Comparison of ENCODE assay signal across 8 cellular contexts in genomic region chr2:131802351-131802836, GRCh38.
DNase-seq lines count a peak whose midpoint lies in the region; ATAC-seq, FAIRE-seq and TF ChIP-seq lines count a peak whose summit lies in the region.
"Not testable (repeated sequence)": the region's sequence is repeated elsewhere in the genome, so short reads cannot be mapped to it uniquely, and the experiment has no call there.

No MANE protein-coding gene starts in this region.

- H3K4me3 ChIP-seq in AG04450 (ENCODE audit: low read depth, low read length) (peak overlapping the region; percentile 53), GM12878 (peak overlapping the region; percentile 13; the same call in 1 of the 2 replicates)

- ATAC-seq in GM21367 (IDR thresholded peaks at IDR 0.05; ENCODE audit: unreplicated experiment): peak; percentile 58
- peak; percentile 78 for ATAC-seq in GM12878
- peak in 1 of 2 donors; percentile 53 for ATAC-seq in naive B cell (ENCODE audit: low read depth in 2 of 2)

- intact Hi-C loops in GM12878 (cut with micrococcal nuclease; ENCODE audit: unreplicated experiment): loop anchor here (2.0 kb wide), 2 partner anchors 390 to 1470 kb away; no protein-coding TSS in a partner anchor
- intact Hi-C loops in head of caudate nucleus (cut with DNase I): loop anchor here (10.0 kb wide), 1 partner anchor 118 kb away; no protein-coding TSS in a partner anchor

- not testable (repeated sequence) for H3K79me2 ChIP-seq in GM12878 (ENCODE audit: control insufficient read depth, insufficient read depth, low read length)

- not testable (repeated sequence) for H3K4me1 Mint-ChIP-seq in naive B cell

- peaks cover 6 to 12% (median 7%) of the 10 kb centered on the region in 3 donors for H3K27me3 Mint-ChIP-seq in naive B cell

- not testable (repeated sequence) for BruUV-seq in GM12878 (replicated peaks; lab: Mats Ljungman, UMichigan)

- not testable (repeated sequence) for H3K27ac ChIP-seq in AG04450 (ENCODE audit: low read depth, low read length); GM12878 (ENCODE audit: control insufficient read depth, insufficient read depth)

- peak overlapping the region; percentile 54; the same call in 1 of the 2 replicates for H3K4me2 ChIP-seq in GM12878 (ENCODE audit: control insufficient read depth, insufficient read depth)

- in situ Hi-C loops in GM12878 (cut with MboI): loop anchor here (10.0 to 25.0 kb wide), 2 partner anchors 128 to 1465 kb away; partner anchors contain the start of gene IMP4

- TF ChIP-seq EP300 in GM12878 (IDR thresholded peaks at IDR 0.05; ENCODE audit: borderline replicate concordance in 1 of 2, control insufficient read depth in 1 of 2, low read depth in 2 of 2, low read length in 2 of 2): not testable (repeated sequence)

- peak overlapping the region in 7 of 8 donors; percentile 52 to 84 (median 66) for H3K4me3 Mint-ChIP-seq in naive B cell

- H3K27me3 ChIP-seq in AG04450 (ENCODE audit: control insufficient read depth, insufficient read depth, low read length); GM12878 (replicated peaks in 1 of 2; ENCODE audit: control insufficient read depth in 2 of 2, insufficient read depth in 2 of 2, low read length in 1 of 2): not testable (repeated sequence)

- not testable (repeated sequence) for H3K36me3 Mint-ChIP-seq in naive B cell

- TF ChIP-seq RAD21 in GM12878 (IDR thresholded peaks at IDR 0.05; ENCODE audit: insufficient read depth, low read depth, low read length): not testable (repeated sequence)

- CTCF ChIA-PET in AG04450 (lab: Charles Lee) (interaction anchor here (0.6 to 3.4 kb wide), 11 partner anchors 16 to 841 kb away, joined by 3 to 14 read pairs (median 5); no protein-coding TSS in a partner anchor), GM12878 (lab: Yijun Ruan, JAX) (interaction anchor here (0.6 to 3.9 kb wide), 8 partner anchors 112 to 1471 kb away, joined by 3 to 35 read pairs (median 3); no protein-coding TSS in a partner anchor)

- not testable (repeated sequence) for H3K9me3 Mint-ChIP-seq in naive B cell

- SMC1A ChIA-PET in GM12878 (lab: Charles Lee; ENCODE audit: uncharacterized antibody, unreplicated experiment): interaction anchor here (0.8 to 1.7 kb wide), 3 partner anchors 117 to 129 kb away, joined by 3 to 9 read pairs (median 4); no protein-coding TSS in a partner anchor

- not testable (repeated sequence) for H3K4me1 ChIP-seq in GM12878 (ENCODE audit: control insufficient read depth, insufficient read depth, low read length)

- H2AFZ ChIP-seq in GM12878 (ENCODE audit: control insufficient read depth, low read depth, low read length): peak overlapping the region; percentile 60

- TF ChIP-seq POLR2A in GM12878 (IDR thresholded peaks at IDR 0.05; ENCODE audit: low read depth, low read length): not testable (repeated sequence)

- POLR2A ChIA-PET in AG04450 (lab: Yijun Ruan, JAX): interaction anchor here (1.2 kb wide), 1 partner anchor 120 kb away, joined by 4 read pairs; no protein-coding TSS in a partner anchor
- POLR2A ChIA-PET in GM12878 (lab: Charles Lee): not testable (repeated sequence)

- not testable (repeated sequence) for H3K9ac ChIP-seq in GM12878 (ENCODE audit: control insufficient read depth, insufficient read depth, low read length)

- H4K20me1 ChIP-seq in GM12878 (ENCODE audit: control insufficient read depth, insufficient read depth): not testable (repeated sequence)

- not testable (repeated sequence) for DNase-seq in AG04450 (ENCODE audit: low read depth, low spot score); GM12878 (ENCODE audit: low read depth, low spot score)
- peak; percentile 25 to 61 for DNase-seq in NCI-H2081 (lab: John Stamatoyannopoulos, UW)
- peak; percentile 41 for DNase-seq in activated CD4-positive, CD25-positive, alpha-beta regulatory T cell treated with anti-CD3 and anti-CD28 coated beads, Interleukin-2, amount 50 U/mL, for 72 hours
- DNase-seq in head of caudate nucleus: peak; percentile 35 to 93 (median 80)
- DNase-seq in naive B cell: peak; percentile 9
- DNase-seq in stimulated activated CD4-positive, alpha-beta T cell treated with anti-CD3 and anti-CD28 coated beads, TNF-alpha, amount 100 ng/mL, for 24 hours (ENCODE audit: low read depth in 3 of 3): peak in 2 of 3 experiments; percentile 11 to 48

- 56% methylated on average over 34 of the region's 34 CpGs for WGBS in GM12878 (ENCODE audit: insufficient coverage, insufficient replicate concordance, low lambda C conversion rate, missing lambda C conversion rate)

- FAIRE-seq in GM12878 (lab: Jason Lieb, UNC): not testable (repeated sequence)

- RAD21 ChIA-PET in GM12878 (lab: Charles Lee; ENCODE audit: unreplicated experiment): interaction anchor here (1.3 to 2.2 kb wide), 5 partner anchors 117 to 1470 kb away, joined by 3 to 15 read pairs (median 4); no protein-coding TSS in a partner anchor

- H3K36me3 ChIP-seq in GM12878 (ENCODE audit: control insufficient read depth in 2 of 2, insufficient read depth in 2 of 2, low read length in 1 of 2): not testable (repeated sequence)

- H3K9me3 ChIP-seq in AG04450 (ENCODE audit: control insufficient read depth, insufficient read depth, low read length); GM12878 (replicated peaks; ENCODE audit: control insufficient read depth, insufficient read depth, low read length): not testable (repeated sequence)

- TF ChIP-seq CTCF in AG04450 (IDR thresholded peaks at IDR 0.05; ENCODE audit: low read depth, low read length); GM12878 (IDR thresholded peaks at IDR 0.05 in 2 of 3, conservative IDR thresholded peaks at IDR 0.05 in 1 of 3; ENCODE audit: control insufficient read depth in 2 of 3, extremely low read depth in 1 of 3, insufficient read depth in 1 of 3, low read depth in 3 of 3, low read length in 3 of 3): not testable (repeated sequence)

- H3K27ac Mint-ChIP-seq in naive B cell: not testable (repeated sequence)
